Comparison of ENCODE assay signal across 8 cellular contexts in genomic region chr1:45583264-45583665, GRCh38. TPM values are rescaled to one million over a fixed set of nuclear protein-coding genes. Genes with fewer than 3 reads are reported as not detected.
DNase-seq lines count a peak whose midpoint lies in the region; ATAC-seq and TF ChIP-seq lines count a peak whose summit lies in the region.

No MANE protein-coding gene starts in this region.

- H3K9me3 Mint-ChIP-seq in activated T-cell treated with anti-CD3 and anti-CD28 coated beads, Interleukin-2, amount 50 U/mL, for 24 hours = no peaks in the 10 kb centered on the region

- H3K4me2 ChIP-seq in OCI-LY3 (ENCODE audit: low read length) = peak overlapping the region; percentile 79

- peak overlapping the region; percentile 99 for H3K27ac Mint-ChIP-seq in activated T-cell treated with anti-CD3 and anti-CD28 coated beads, Interleukin-2, amount 50 U/mL, for 24 hours

- peak overlapping the region; percentile 92 for H3K9ac ChIP-seq in OCI-LY3 (ENCODE audit: low read length)
- H3K9ac ChIP-seq in mucosa of rectum (ENCODE audit: low read depth in 1 of 2, low read length in 2 of 2) = peak overlapping the region; percentile 86 to 94

- no peaks in the 10 kb centered on the region for H3K9me3 ChIP-seq in OCI-LY3 (ENCODE audit: insufficient read depth, low read length)
- no peaks in the 10 kb centered on the region for H3K9me3 ChIP-seq in esophagus (ENCODE audit: control insufficient read depth in 2 of 2, insufficient read depth in 1 of 2, low read depth in 1 of 2, low read length in 1 of 2)
- H3K9me3 ChIP-seq in mucosa of rectum (ENCODE audit: control insufficient read depth in 2 of 2, low read length in 2 of 2) = no peaks in the 10 kb centered on the region

- H3K4me3 ChIP-seq in OCI-LY3 (ENCODE audit: low read length) (peak overlapping the region; percentile 93), esophagus (ENCODE audit: low read depth in 1 of 2, low read length in 2 of 2) (peak overlapping the region; percentile 75 to 90), mucosa of rectum (ENCODE audit: low read length in 2 of 2) (peak overlapping the region; percentile 97 to 99)

- peaks cover 34% of the 10 kb centered on the region for H3K36me3 Mint-ChIP-seq in activated T-cell treated with anti-CD3 and anti-CD28 coated beads, Interleukin-2, amount 50 U/mL, for 24 hours (ENCODE audit: low read depth)

- H3K27ac ChIP-seq in OCI-LY3 (ENCODE audit: low read length) (peak overlapping the region; percentile 77), esophagus (ENCODE audit: low read depth in 2 of 2, low read length in 1 of 2) (peak overlapping the region; percentile 93 to 97), mucosa of rectum (ENCODE audit: low read depth in 2 of 2, low read length in 2 of 2) (peak overlapping the region; percentile 94 to 98)

- no peaks in the 10 kb centered on the region for H3K27me3 Mint-ChIP-seq in activated T-cell treated with anti-CD3 and anti-CD28 coated beads, Interleukin-2, amount 50 U/mL, for 24 hours

- peak overlapping the region; percentile 93 for H2AFZ ChIP-seq in OCI-LY3 (ENCODE audit: low read depth, low read length)

- peaks cover 8% of the 10 kb centered on the region for H3K36me3 ChIP-seq in OCI-LY3 (replicated peaks; ENCODE audit: low read depth, low read length)
- no peaks in the 10 kb centered on the region for H3K36me3 ChIP-seq in esophagus (ENCODE audit: control insufficient read depth in 2 of 2, insufficient read depth in 2 of 2, low read length in 1 of 2)
- H3K36me3 ChIP-seq in mucosa of rectum (ENCODE audit: control insufficient read depth in 2 of 2, insufficient read depth in 2 of 2, low read length in 2 of 2) = no peaks in the 10 kb centered on the region

- ATAC-seq in GM21528 (IDR thresholded peaks at IDR 0.05; ENCODE audit: low FRiP score, unreplicated experiment) = peak; percentile 60

- peaks cover 28% of the 10 kb centered on the region for H3K4me1 Mint-ChIP-seq in activated T-cell treated with anti-CD3 and anti-CD28 coated beads, Interleukin-2, amount 50 U/mL, for 24 hours (ENCODE audit: low read depth)

- H4K20me1 ChIP-seq in OCI-LY3 (ENCODE audit: insufficient read depth, low read length) = peaks cover 33% of the 10 kb centered on the region

- peaks cover 27% of the 10 kb centered on the region for H3K4me1 ChIP-seq in OCI-LY3 (ENCODE audit: low read length)
- peaks cover 0 to 4% of the 10 kb centered on the region in 2 donors for H3K4me1 ChIP-seq in esophagus (ENCODE audit: control insufficient read depth in 2 of 2, insufficient read depth in 2 of 2, low read length in 1 of 2)
- H3K4me1 ChIP-seq in mucosa of rectum (ENCODE audit: control insufficient read depth in 2 of 2, insufficient read depth in 2 of 2, low read length in 2 of 2) = peaks cover 20% of the 10 kb centered on the region in 2 donors

- H3K27me3 ChIP-seq in OCI-LY3 (ENCODE audit: low read depth, low read length) (no peaks in the 10 kb centered on the region), esophagus (ENCODE audit: control insufficient read depth in 1 of 2, insufficient read depth in 2 of 2, low read length in 2 of 2) (no peaks in the 10 kb centered on the region), mucosa of rectum (ENCODE audit: control insufficient read depth in 2 of 2, insufficient read depth in 2 of 2, low read length in 2 of 2) (no peaks in the 10 kb centered on the region)

- H3K4me3 Mint-ChIP-seq in activated T-cell treated with anti-CD3 and anti-CD28 coated beads, Interleukin-2, amount 50 U/mL, for 24 hours = peak overlapping the region; percentile 99

- 0 to 1% methylated on average over 19 of the region's 19 CpGs for WGBS in esophagus, 2 donors

- H3K79me2 ChIP-seq in OCI-LY3 (ENCODE audit: low read length) = peaks cover 44% of the 10 kb centered on the region

- no peak for TF ChIP-seq CTCF in OCI-LY3 (IDR thresholded peaks at IDR 0.05; ENCODE audit: low read depth, low read length)

- DNase-seq in D341Med (ENCODE audit: low spot score) (peak; percentile 96), HuH-7.5 (ENCODE audit: low spot score) (peak; percentile 92)
- peak; percentile 92 for DNase-seq in activated T-cell treated with anti-CD3 and anti-CD28 coated beads, Interleukin-2, amount 50 U/mL, for 24 hours
- DNase-seq in stimulated activated CD8-positive, alpha-beta memory T cell treated with anti-CD3 and anti-CD28 coated beads, Interleukin-4, amount 100 ng/mL, for 48 hours = peak; percentile 94

RNA-seq across cellular contexts. Expression of gene NASP, which starts 0.6 kb away (rescaled TPM):
- polyA plus RNA-seq in esophagus = 10 to 100 TPM; 94.2 to 96.9 TPM

RNA-seq across cellular contexts. Expression of gene AKR1A1, which starts 32.6 kb away (rescaled TPM):
- polyA plus RNA-seq in esophagus = 100 to 1,000 TPM; 212 to 242 TPM

RNA-seq across cellular contexts. Expression of gene CCDC17, which starts 40.6 kb away (rescaled TPM):
- 1 to 10 TPM in 1 of 2 donors, under 1 TPM in 1; 0.54 to 1.4 TPM for polyA plus RNA-seq in esophagus

Comparison
In these comparisons a context has a peak if more than half of its experiments do, and no peak if none do; other contexts are left out.
1. Peak in every context shown above with its lines: DNase-seq, ATAC-seq, H3K4me3 ChIP-seq and H3K27ac ChIP-seq.